Comparison of ENCODE assay signal across 25 cellular contexts in genomic region chr1:229487181-229487580, GRCh38. TPM values are rescaled to one million over a fixed set of nuclear protein-coding genes. Genes with fewer than 3 reads are reported as not detected.
DNase-seq lines count a peak whose midpoint lies in the region; ATAC-seq and TF ChIP-seq lines count a peak whose summit lies in the region.
"Had no signal": no experiment of that assay in that cellular context is flagged by ENCODE, and none has a peak within 500 bp of the region (broad histone marks: within the 10 kb centered on the region; RNA-seq: fewer than 3 reads in every experiment).

No MANE protein-coding gene starts in this region.

- H3K27ac ChIP-seq in Panc1 (ENCODE audit: low read length), result no peak overlapping the region
- H3K27ac ChIP-seq in uterus, result no peak overlapping the region
- H3K27ac ChIP-seq: BLaER1 had no signal

- peaks cover 84% of the 10 kb centered on the region for H3K36me3 Mint-ChIP-seq in activated T-cell treated with anti-CD3 and anti-CD28 coated beads, Interleukin-2, amount 50 U/mL, for 24 hours (ENCODE audit: low read depth)
- H3K36me3 Mint-ChIP-seq in stimulated activated naive B cell treated with anti-CD40 and anti-IgM and Interleukin-4, amounts not matched to agents 10 μg/mL and 1 μg/mL and 100 μg/mL, for 72 hours, result peaks cover 35 to 55% of the 10 kb centered on the region in 2 donors

- POLR2A ChIA-PET in Panc1 (lab: Charles Lee), result no interaction called here

- H3K9me3 Mint-ChIP-seq in activated T-cell treated with anti-CD3 and anti-CD28 coated beads, Interleukin-2, amount 50 U/mL, for 24 hours, result no peaks in the 10 kb centered on the region
- no peaks in the 10 kb centered on the region for H3K9me3 Mint-ChIP-seq in stimulated activated naive B cell treated with anti-CD40 and anti-IgM and Interleukin-4, amounts not matched to agents 10 μg/mL and 1 μg/mL and 100 μg/mL, for 72 hours
- H3K9me3 Mint-ChIP-seq: CD14-positive monocyte; CD8-positive, alpha-beta memory T cell; GM23338; HFFc6; IgD-negative memory B cell had no signal

- H3K4me3 Mint-ChIP-seq in activated T-cell treated with anti-CD3 and anti-CD28 coated beads, Interleukin-2, amount 50 U/mL, for 24 hours, result no peak overlapping the region
- H3K4me3 Mint-ChIP-seq in stimulated activated naive B cell treated with anti-CD40 and anti-IgM and Interleukin-4, amounts not matched to agents 10 μg/mL and 1 μg/mL and 100 μg/mL, for 72 hours, result no peak overlapping the region
- H3K4me3 Mint-ChIP-seq: CD14-positive monocyte; CD8-positive, alpha-beta memory T cell; GM23338; HFFc6; IgD-negative memory B cell had no signal

- H3K27ac Mint-ChIP-seq in activated T-cell treated with anti-CD3 and anti-CD28 coated beads, Interleukin-2, amount 50 U/mL, for 24 hours, result peak overlapping the region; percentile 55
- H3K27ac Mint-ChIP-seq in stimulated activated naive B cell treated with anti-CD40 and anti-IgM and Interleukin-4, amounts not matched to agents 10 μg/mL and 1 μg/mL and 100 μg/mL, for 72 hours, result peak overlapping the region; percentile 37
- H3K27ac Mint-ChIP-seq: GM23338, HFFc6, IgD-negative memory B cell had no signal

- BruUV-seq in Panc1 (replicated peaks; lab: Mats Ljungman, UMichigan), result TSS peak; percentile 27

- no peak for DNase-seq in activated T-cell treated with anti-CD3 and anti-CD28 coated beads, Interleukin-2, amount 50 U/mL, for 24 hours
- DNase-seq in activated T-cell treated with anti-CD3 and anti-CD28 coated beads, Interleukin-2, amount 50 U/mL, for 1 hour, result no peak
- DNase-seq in Panc1 (ENCODE audit: low read depth, low spot score) (no peak), myocyte (ENCODE audit: low read depth) (peak; percentile 32), uterus (no peak), NCI-H1105 treated with DMSO at 0.1 percent for 48 hours (lab: John Stamatoyannopoulos, UW) (no peak), HK-2 (ENCODE audit: unreplicated experiment) (no peak)
- DNase-seq in stimulated activated naive B cell treated with anti-CD40 and anti-IgM and Interleukin-4, amounts not matched to agents 10 μg/mL and 1 μg/mL and 100 μg/mL, for 72 hours, result no peak
- DNase-seq: 8988T; CD8-positive, alpha-beta memory T cell; COR-L47; DMS 273 treated with DMSO at 0.1 percent for 48 hours; DMS53; DND-41; EL; HCEC 1CT; HFFc6 had no signal

- H3K4me1 ChIP-seq in Panc1 (ENCODE audit: control insufficient read depth, insufficient read depth, low read length) (no peaks in the 10 kb centered on the region), uterus (no peaks in the 10 kb centered on the region)
- H3K4me1 ChIP-seq: BLaER1 had no signal

- TF ChIP-seq CTCF in Panc1 (IDR thresholded peaks at IDR 0.05) (no peak), uterus (IDR thresholded peaks at IDR 0.05) (no peak)

- TF ChIP-seq POLR2A in uterus (IDR thresholded peaks at IDR 0.05), result no peak

- intact Hi-C loops in Panc1 (cut with micrococcal nuclease; ENCODE audit: unreplicated experiment) (loop anchor here (10.0 kb wide), 1 partner anchor 142 kb away; the partner anchor contains the start of gene CCSAP), uterus (cut with DNase I; ENCODE audit: low total_unique reads) (no loop called here)

- ATAC-seq in Panc1, result no peak
- ATAC-seq in stimulated activated naive B cell treated with anti-CD40 and anti-IgM and Interleukin-4, amounts not matched to agents 10 μg/mL and 1 μg/mL and 100 μg/mL, for 72 hours (replicated peaks), result peak in 1 of 2 donors; percentile 41
- ATAC-seq: GM23338, HepG2 had no signal

- H3K27me3 ChIP-seq in Panc1 (ENCODE audit: control insufficient read depth, insufficient read depth, low read length) (no peaks in the 10 kb centered on the region), uterus (no peaks in the 10 kb centered on the region)
- H3K27me3 ChIP-seq: BLaER1 had no signal

- in situ Hi-C loops in Panc1 (cut with HindIII; ENCODE audit: low pct_unique_long_range_greater_than_20kb, low sequenced_read_pairs), result no loop called here

- peaks cover 2% of the 10 kb centered on the region for H3K4me1 Mint-ChIP-seq in activated T-cell treated with anti-CD3 and anti-CD28 coated beads, Interleukin-2, amount 50 U/mL, for 24 hours (ENCODE audit: low read depth)
- H3K4me1 Mint-ChIP-seq in stimulated activated naive B cell treated with anti-CD40 and anti-IgM and Interleukin-4, amounts not matched to agents 10 μg/mL and 1 μg/mL and 100 μg/mL, for 72 hours, result peaks cover 5% of the 10 kb centered on the region in 2 donors
- H3K4me1 Mint-ChIP-seq: CD14-positive monocyte, GM23338 had no signal

- no peaks in the 10 kb centered on the region for H3K27me3 Mint-ChIP-seq in activated T-cell treated with anti-CD3 and anti-CD28 coated beads, Interleukin-2, amount 50 U/mL, for 24 hours
- H3K27me3 Mint-ChIP-seq in stimulated activated naive B cell treated with anti-CD40 and anti-IgM and Interleukin-4, amounts not matched to agents 10 μg/mL and 1 μg/mL and 100 μg/mL, for 72 hours, result no peaks in the 10 kb centered on the region
- H3K27me3 Mint-ChIP-seq: CD8-positive, alpha-beta memory T cell; IgD-negative memory B cell had no signal

- H3K4me3 ChIP-seq in Panc1 (ENCODE audit: low read depth in 2 of 2, low read length in 2 of 2), result no peak overlapping the region
- no peak overlapping the region for H3K4me3 ChIP-seq in uterus
- H3K4me3 ChIP-seq: BLaER1, GM23338 had no signal

- peaks cover 21% of the 10 kb centered on the region for H3K36me3 ChIP-seq in Panc1 (ENCODE audit: control insufficient read depth, insufficient read depth, low read length)
- no peaks in the 10 kb centered on the region for H3K36me3 ChIP-seq in uterus

- CTCF ChIA-PET in Panc1 (lab: Charles Lee), result interaction anchor here (0.7 kb wide), 2 partner anchors 21 to 26 kb away, joined by 3 to 6 read pairs; partner anchors contain the start of gene NUP133

- H3K9me3 ChIP-seq in Panc1 (ENCODE audit: control insufficient read depth, insufficient read depth, low read depth, low read length), result no peaks in the 10 kb centered on the region
- no peaks in the 10 kb centered on the region for H3K9me3 ChIP-seq in uterus
- H3K9me3 ChIP-seq: BLaER1 had no signal

RNA-seq across cellular contexts. Expression of gene NUP133, which starts 21.0 kb away (rescaled TPM):
- 39.5 TPM for total RNA-seq in Panc1 (2021; ENCODE audit: unreplicated experiment)
- 13.6 TPM for polyA plus RNA-seq in Panc1 (2012; ENCODE audit: insufficient read length)
- 29.9 and 40.8 TPM in 2 replicates for total RNA-seq in myocyte
- 11.6 TPM for polyA plus RNA-seq in myocyte (2012)
- total RNA-seq in uterus, result 10 to 100 TPM; 25.6 to 58.6 (median 37.1) TPM

RNA-seq across cellular contexts. Expression of gene ACTA1, which starts 53.3 kb away (rescaled TPM):
- total RNA-seq in Panc1 (2021; ENCODE audit: unreplicated experiment) (not detected), myocyte (1,702 and 1,763 TPM in 2 replicates), uterus (1 to 10 TPM in 1 of 4 donors, not detected in 3; 4.2 TPM)
- 3.6 TPM for polyA plus RNA-seq in Panc1 (2012; ENCODE audit: insufficient read length)
- 719 TPM for polyA plus RNA-seq in myocyte (2012)
- total RNA-seq: A673; CD8-positive, alpha-beta memory T cell; G401; HFFc6 had no signal
- polyA plus RNA-seq: AG04450; CD14-positive monocyte; CD8-positive, alpha-beta memory T cell; IgD-negative memory B cell had no signal

Comparison
In these comparisons a context has a peak if more than half of its experiments do, and no peak if none do; other contexts are left out.
1. RNA of gene ACTA1, which starts 53.3 kb away (total RNA-seq): 1,702 to 1,763 TPM in myocyte; 4.2 TPM in uterus and not detected in Panc1 (single experiment); every median in the first group is over 100 times any median in the second.